Comparison of ENCODE assay signal across 10 cellular contexts in the genomic region with DNA sequence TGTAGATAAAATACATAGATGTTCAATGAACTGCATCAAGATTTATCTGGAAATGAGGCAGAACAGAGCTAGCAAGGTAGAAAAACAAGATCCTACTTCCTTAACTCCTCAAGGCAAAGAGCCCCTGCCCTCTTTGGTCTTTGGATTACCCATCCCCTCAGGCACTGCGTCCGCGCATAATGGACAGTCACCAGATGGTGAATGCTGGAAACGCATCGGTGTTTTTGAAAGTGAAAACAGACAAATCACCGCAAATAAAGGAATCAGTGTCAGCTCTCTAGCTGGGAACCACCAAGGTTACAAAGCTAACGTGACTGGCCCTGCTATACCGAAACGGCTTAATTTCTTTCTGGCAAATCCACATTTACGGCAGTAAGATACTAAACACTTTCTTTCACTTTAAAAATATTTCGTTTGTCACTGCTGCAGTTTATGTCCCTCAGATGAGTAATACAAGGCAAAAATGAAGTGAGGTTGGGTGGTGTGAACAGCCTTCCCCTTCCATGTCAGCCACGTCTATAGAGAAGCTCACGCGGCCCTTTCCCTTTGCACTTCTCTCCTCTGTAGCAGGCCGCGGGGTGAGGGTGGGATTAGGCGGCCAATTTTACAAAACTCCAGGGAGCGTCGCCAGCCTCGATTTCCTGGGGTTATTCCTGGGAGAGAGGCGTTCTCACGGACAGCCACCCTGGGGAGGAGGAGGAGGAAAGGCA. TPM values are rescaled to one million over a fixed set of nuclear protein-coding genes. Genes with fewer than 3 reads are reported as not detected.
DNase-seq lines count a peak whose midpoint lies in the region; ATAC-seq and TF ChIP-seq lines count a peak whose summit lies in the region.
"Had no signal": no experiment of that assay in that cellular context is flagged by ENCODE, and none has a peak within 500 bp of the region (broad histone marks: within the 10 kb centered on the region; RNA-seq: fewer than 3 reads in every experiment).

No MANE protein-coding gene starts in this region.

- H3K4me1 Mint-ChIP-seq in CD14-positive monocyte, result peaks cover 9% of the 10 kb centered on the region

- H3K36me3 ChIP-seq in osteoblast (ENCODE audit: insufficient read depth, low read length), result no peaks in the 10 kb centered on the region

- ATAC-seq in HG02763 (IDR thresholded peaks at IDR 0.05; ENCODE audit: unreplicated experiment) (no peak), GM21529 (IDR thresholded peaks at IDR 0.05; ENCODE audit: unreplicated experiment) (no peak), GM21723 (IDR thresholded peaks at IDR 0.05; ENCODE audit: unreplicated experiment) (no peak), GM21367 (IDR thresholded peaks at IDR 0.05; ENCODE audit: unreplicated experiment) (no peak)

- peaks cover 0 to 2% of the 10 kb centered on the region in 2 donors for H3K36me3 Mint-ChIP-seq in CD14-positive monocyte

- H3K27ac Mint-ChIP-seq in CD14-positive monocyte, result peak overlapping the region in 3 of 7 donors; percentile 3 to 42 (median 6)

- H3K27ac ChIP-seq in osteoblast (ENCODE audit: low read depth, low read length), result no peak overlapping the region

- DNase-seq in CD14-positive monocyte (ENCODE audit: low spot score), result no peak
- peak; percentile 22 for DNase-seq in NCI-H774 (lab: John Stamatoyannopoulos, UW)
- DNase-seq in epithelial cell of proximal tubule (ENCODE audit: low read depth), result no peak
- peak; percentile 59 for DNase-seq in osteoblast (ENCODE audit: insufficient read length, low spot score, missing footprints)
- DNase-seq: NCI-H226 had no signal

- peaks cover 62 to 81% (median 64%) of the 10 kb centered on the region in 3 donors for H3K27me3 Mint-ChIP-seq in CD14-positive monocyte (ENCODE audit: low read depth in 3 of 3)

- H3K4me3 ChIP-seq in epithelial cell of proximal tubule (ENCODE audit: low read depth, low read length), result peak overlapping the region; percentile 37
- H3K4me3 ChIP-seq in osteoblast (ENCODE audit: insufficient read depth, low read length), result peak overlapping the region; percentile 51

- TF ChIP-seq CTCF in CD14-positive monocyte (IDR thresholded peaks at IDR 0.05), result no peak
- TF ChIP-seq CTCF in epithelial cell of proximal tubule (conservative IDR thresholded peaks at IDR 0.05; ENCODE audit: low read depth, low read length), result no peak
- TF ChIP-seq CTCF in osteoblast (IDR thresholded peaks at IDR 0.05; ENCODE audit: extremely low read depth, low read depth, low read length), result no peak

- intact Hi-C loops in CD14-positive monocyte (cut with micrococcal nuclease), result no loop called here

- no peaks in the 10 kb centered on the region for H3K4me1 ChIP-seq in osteoblast (ENCODE audit: insufficient read depth, low read length)

- no peaks in the 10 kb centered on the region for H3K9me3 ChIP-seq in osteoblast (ENCODE audit: low read depth, low read length)

- no peaks in the 10 kb centered on the region for H4K20me1 ChIP-seq in osteoblast (ENCODE audit: insufficient read depth, low read length)

- peak overlapping the region; percentile 68 for H3K4me2 ChIP-seq in osteoblast (ENCODE audit: insufficient read depth, low read length)

- H3K4me3 Mint-ChIP-seq in CD14-positive monocyte, result peak overlapping the region; percentile 65 to 86

- peak overlapping the region; percentile 31 for H2AFZ ChIP-seq in osteoblast (ENCODE audit: low read length)

- H3K9me3 Mint-ChIP-seq in CD14-positive monocyte, result peaks cover 6 to 36% (median 25%) of the 10 kb centered on the region in 7 donors

- H3K79me2 ChIP-seq in osteoblast (ENCODE audit: insufficient read depth, low read length), result no peaks in the 10 kb centered on the region

- peaks cover 26% of the 10 kb centered on the region for H3K27me3 ChIP-seq in osteoblast (ENCODE audit: insufficient read depth, low read length)

RNA-seq across cellular contexts. Expression of gene GALR1, which starts 0.6 kb away (rescaled TPM):
- not detected for polyA plus RNA-seq in CD14-positive monocyte
- total RNA-seq in epithelial cell of proximal tubule, result not detected in 2 replicates
- not detected in 2 replicates for total RNA-seq in osteoblast
- total RNA-seq: lung microvascular endothelial cell had no signal

Comparison
In these comparisons a context has a peak if more than half of its experiments do, and no peak if none do; other contexts are left out.
1. DNase-seq: peak in NCI-H774 (single experiment) and osteoblast (single experiment); none in CD14-positive monocyte (single experiment) and epithelial cell of proximal tubule (single experiment).